Comparison of ENCODE assay signal across 1 cellular context in the genomic region with DNA sequence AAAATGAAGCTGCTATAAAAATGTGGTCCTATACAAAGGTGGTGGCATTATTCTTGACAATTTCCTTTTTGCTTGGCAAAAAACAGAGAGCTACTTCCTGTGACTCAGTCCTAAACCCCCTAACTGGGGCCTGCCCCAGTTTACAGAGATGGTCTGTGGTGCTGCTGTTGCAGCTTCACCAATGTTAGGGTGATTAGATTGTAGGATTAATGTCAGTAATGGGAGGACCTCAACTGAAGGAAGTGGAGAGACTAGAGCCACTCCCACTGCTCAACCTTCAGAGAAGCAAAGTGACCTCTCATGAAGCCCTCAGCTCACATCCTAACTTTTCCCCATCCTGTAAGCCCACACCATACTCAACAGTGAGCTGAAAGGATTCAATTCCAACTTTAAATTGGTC.
TF ChIP-seq lines count a peak whose summit lies in the region.

No MANE protein-coding gene starts in this region.

TF ChIP-seq in K562, 482 proteins besides CTCF, POLR2A, EP300 and RAD21:
- TF ChIP-seq EGR1 (conservative IDR thresholded peaks at IDR 0.05) = no peak
- TF ChIP-seq ZNF41 (CRISPR knock-in tag; conservative IDR thresholded peaks at IDR 0.05) = no peak
- TF ChIP-seq TEAD2 (tag; IDR thresholded peaks at IDR 0.05) = no peak
- TF ChIP-seq XRCC4 (IDR thresholded peaks at IDR 0.05; ENCODE audit: extremely low read depth, insufficient read depth, insufficient read length) = no peak
- TF ChIP-seq RBM25 (IDR thresholded peaks at IDR 0.05; ENCODE audit: low read depth, low read length, severe bottlenecking) = no peak
- TF ChIP-seq ZFP36 (IDR thresholded peaks at IDR 0.05; ENCODE audit: low read depth, low read length, partially characterized antibody) = no peak
- TF ChIP-seq ZBTB1 (CRISPR knock-in tag; IDR thresholded peaks at IDR 0.05; ENCODE audit: borderline replicate concordance, low read depth) = no peak
- no peak for TF ChIP-seq SIN3B (IDR thresholded peaks at IDR 0.05; ENCODE audit: low read depth)
- TF ChIP-seq MTA1 (IDR thresholded peaks at IDR 0.05; ENCODE audit: borderline replicate concordance) = no peak
- no peak for TF ChIP-seq NCOA6 (IDR thresholded peaks at IDR 0.05)
- TF ChIP-seq, protein P1, sequence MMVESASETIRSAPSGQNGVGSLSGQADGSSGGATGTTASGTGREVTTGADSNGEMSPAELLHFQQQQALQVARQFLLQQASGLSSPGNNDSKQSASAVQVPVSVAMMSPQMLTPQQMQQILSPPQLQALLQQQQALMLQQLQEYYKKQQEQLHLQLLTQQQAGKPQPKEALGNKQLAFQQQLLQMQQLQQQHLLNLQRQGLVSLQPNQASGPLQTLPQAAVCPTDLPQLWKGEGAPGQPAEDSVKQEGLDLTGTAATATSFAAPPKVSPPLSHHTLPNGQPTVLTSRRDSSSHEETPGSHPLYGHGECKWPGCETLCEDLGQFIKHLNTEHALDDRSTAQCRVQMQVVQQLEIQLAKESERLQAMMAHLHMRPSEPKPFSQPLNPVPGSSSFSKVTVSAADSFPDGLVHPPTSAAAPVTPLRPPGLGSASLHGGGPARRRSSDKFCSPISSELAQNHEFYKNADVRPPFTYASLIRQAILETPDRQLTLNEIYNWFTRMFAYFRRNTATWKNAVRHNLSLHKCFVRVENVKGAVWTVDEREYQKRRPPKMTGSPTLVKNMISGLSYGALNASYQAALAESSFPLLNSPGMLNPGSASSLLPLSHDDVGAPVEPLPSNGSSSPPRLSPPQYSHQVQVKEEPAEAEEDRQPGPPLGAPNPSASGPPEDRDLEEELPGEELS (CRISPR knock-in tag; IDR thresholded peaks at IDR 0.05; ENCODE audit: borderline replicate concordance) = no peak
- no peak for TF ChIP-seq HSF4 (CRISPR knock-in tag; IDR thresholded peaks at IDR 0.05; ENCODE audit: borderline replicate concordance)
- no peak for TF ChIP-seq MCM2 (IDR thresholded peaks at IDR 0.05; ENCODE audit: low read depth)
- TF ChIP-seq, protein P2, sequence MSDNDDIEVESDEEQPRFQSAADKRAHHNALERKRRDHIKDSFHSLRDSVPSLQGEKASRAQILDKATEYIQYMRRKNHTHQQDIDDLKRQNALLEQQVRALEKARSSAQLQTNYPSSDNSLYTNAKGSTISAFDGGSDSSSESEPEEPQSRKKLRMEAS (CRISPR knock-in tag; IDR thresholded peaks at IDR 0.05) = no peak
- no peak for TF ChIP-seq IFI16 (CRISPR knock-in tag; IDR thresholded peaks at IDR 0.05)
- TF ChIP-seq, protein P3, sequence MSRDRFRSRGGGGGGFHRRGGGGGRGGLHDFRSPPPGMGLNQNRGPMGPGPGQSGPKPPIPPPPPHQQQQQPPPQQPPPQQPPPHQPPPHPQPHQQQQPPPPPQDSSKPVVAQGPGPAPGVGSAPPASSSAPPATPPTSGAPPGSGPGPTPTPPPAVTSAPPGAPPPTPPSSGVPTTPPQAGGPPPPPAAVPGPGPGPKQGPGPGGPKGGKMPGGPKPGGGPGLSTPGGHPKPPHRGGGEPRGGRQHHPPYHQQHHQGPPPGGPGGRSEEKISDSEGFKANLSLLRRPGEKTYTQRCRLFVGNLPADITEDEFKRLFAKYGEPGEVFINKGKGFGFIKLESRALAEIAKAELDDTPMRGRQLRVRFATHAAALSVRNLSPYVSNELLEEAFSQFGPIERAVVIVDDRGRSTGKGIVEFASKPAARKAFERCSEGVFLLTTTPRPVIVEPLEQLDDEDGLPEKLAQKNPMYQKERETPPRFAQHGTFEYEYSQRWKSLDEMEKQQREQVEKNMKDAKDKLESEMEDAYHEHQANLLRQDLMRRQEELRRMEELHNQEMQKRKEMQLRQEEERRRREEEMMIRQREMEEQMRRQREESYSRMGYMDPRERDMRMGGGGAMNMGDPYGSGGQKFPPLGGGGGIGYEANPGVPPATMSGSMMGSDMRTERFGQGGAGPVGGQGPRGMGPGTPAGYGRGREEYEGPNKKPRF (IDR thresholded peaks at IDR 0.05; ENCODE audit: low read depth, low read length) = no peak
- no peak for TF ChIP-seq RCOR1 (IDR thresholded peaks at IDR 0.05; ENCODE audit: borderline replicate concordance in 1 of 2, low read depth in 2 of 2, low read length in 2 of 2)
- no peak for TF ChIP-seq SREBF1 (IDR thresholded peaks at IDR 0.05; ENCODE audit: borderline replicate concordance, low read depth, low read length)
- TF ChIP-seq, protein P4, sequence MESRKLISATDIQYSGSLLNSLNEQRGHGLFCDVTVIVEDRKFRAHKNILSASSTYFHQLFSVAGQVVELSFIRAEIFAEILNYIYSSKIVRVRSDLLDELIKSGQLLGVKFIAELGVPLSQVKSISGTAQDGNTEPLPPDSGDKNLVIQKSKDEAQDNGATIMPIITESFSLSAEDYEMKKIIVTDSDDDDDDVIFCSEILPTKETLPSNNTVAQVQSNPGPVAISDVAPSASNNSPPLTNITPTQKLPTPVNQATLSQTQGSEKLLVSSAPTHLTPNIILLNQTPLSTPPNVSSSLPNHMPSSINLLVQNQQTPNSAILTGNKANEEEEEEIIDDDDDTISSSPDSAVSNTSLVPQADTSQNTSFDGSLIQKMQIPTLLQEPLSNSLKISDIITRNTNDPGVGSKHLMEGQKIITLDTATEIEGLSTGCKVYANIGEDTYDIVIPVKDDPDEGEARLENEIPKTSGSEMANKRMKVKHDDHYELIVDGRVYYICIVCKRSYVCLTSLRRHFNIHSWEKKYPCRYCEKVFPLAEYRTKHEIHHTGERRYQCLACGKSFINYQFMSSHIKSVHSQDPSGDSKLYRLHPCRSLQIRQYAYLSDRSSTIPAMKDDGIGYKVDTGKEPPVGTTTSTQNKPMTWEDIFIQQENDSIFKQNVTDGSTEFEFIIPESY (CRISPR knock-in tag; IDR thresholded peaks at IDR 0.05) = no peak
